Comparison of ENCODE assay signal across 1 cellular context in genomic region chr3:167837430-167837829, GRCh38.
TF ChIP-seq lines count a peak whose summit lies in the region.

No MANE protein-coding gene starts in this region.

TF ChIP-seq in SK-N-SH, 30 proteins besides CTCF, POLR2A, EP300 and RAD21 (continued from another document):
- no peak for TF ChIP-seq MAX (IDR thresholded peaks at IDR 0.05; ENCODE audit: low read depth)
